In the genomic region with DNA sequence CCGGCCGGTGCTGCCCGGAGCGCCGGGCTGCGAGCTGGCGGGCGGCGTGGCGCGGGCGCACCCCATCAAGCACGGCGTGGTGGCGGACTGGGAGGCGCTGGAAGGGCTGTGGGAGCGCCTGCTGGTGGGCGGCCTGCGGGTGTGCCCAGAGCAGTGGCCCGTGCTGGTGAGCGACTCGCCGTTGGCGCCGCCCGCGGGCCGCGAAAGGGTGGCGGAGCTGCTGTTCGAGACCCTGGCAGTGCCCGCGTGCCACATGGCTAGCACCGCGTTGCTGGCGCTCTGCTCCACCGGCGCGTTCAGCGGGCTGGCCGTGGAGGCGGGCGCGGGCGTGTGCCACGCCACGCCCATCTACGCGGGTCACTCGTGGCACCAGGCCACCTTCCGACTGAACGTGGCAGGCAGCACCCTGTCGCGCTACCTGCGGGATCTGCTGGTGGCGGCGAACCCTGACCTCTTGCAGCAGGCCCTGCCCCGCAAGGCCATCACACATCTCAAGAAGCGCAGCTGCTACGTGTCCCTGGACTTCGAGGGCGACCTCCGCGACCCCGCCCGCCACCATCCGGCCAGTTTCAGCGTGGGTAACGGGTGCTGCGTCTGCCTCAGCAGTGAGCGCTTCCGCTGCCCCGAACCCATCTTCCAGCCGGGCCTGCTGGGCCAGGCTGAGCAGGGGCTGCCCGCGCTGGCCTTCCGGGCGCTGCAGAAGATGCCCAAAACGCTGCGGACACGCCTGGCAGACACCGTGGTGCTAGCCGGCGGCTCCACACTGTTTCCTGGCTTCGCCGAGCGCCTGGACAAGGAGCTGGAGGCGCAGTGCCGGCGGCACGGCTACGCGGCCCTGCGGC, we compare ENCODE assay signal across 8 cellular contexts. TPM values are rescaled to one million over a fixed set of nuclear protein-coding genes. Genes with fewer than 3 reads are reported as not detected.
DNase-seq lines count a peak whose midpoint lies in the region; ATAC-seq lines count a peak whose summit lies in the region.

No MANE protein-coding gene starts in this region.

- peaks cover 15% of the 10 kb centered on the region for H3K36me3 Mint-ChIP-seq in activated CD4-positive, alpha-beta memory T cell treated with anti-CD3 and anti-CD28 coated beads, Interleukin-2, amount 10 ng/mL, durations not matched to agents 7 days and 5 days (ENCODE audit: low read depth)
- H3K36me3 Mint-ChIP-seq in effector memory CD8-positive, alpha-beta T cell (ENCODE audit: insufficient read depth) = peaks cover 6% of the 10 kb centered on the region

- peaks cover 10% of the 10 kb centered on the region; the same call in 1 of the 2 replicates for H3K4me1 ChIP-seq in ES-I3 (ENCODE audit: insufficient read depth, low read length)
- peaks cover 12% of the 10 kb centered on the region for H3K4me1 ChIP-seq in HAP-1

- CTCF ChIA-PET in activated CD4-positive, alpha-beta memory T cell treated with anti-CD3 and anti-CD28 coated beads, Interleukin-2, amount 10 ng/mL, durations not matched to agents 7 days and 5 days (lab: Charles Lee) = interaction anchor here (0.8 to 4.9 kb wide), 26 partner anchors 12 to 302 kb away, joined by 3 to 63 read pairs (median 5); partner anchors contain the start of genes CBFA2T2, CDK5RAP1, PXMP4 and SNTA1

- H3K27me3 ChIP-seq in HAP-1 (ENCODE audit: low read depth) = no peaks in the 10 kb centered on the region

- H3K9ac ChIP-seq in ES-I3 (ENCODE audit: low read depth, low read length) = peak overlapping the region; percentile 65; the same call in 1 of the 2 replicates

- 0 out of 2 replicates have a peak, but pooled peaks cover 11% of the 10 kb centered on the region for H3K36me3 ChIP-seq in ES-I3 (ENCODE audit: insufficient read depth, low read length)
- H3K36me3 ChIP-seq in HAP-1 (replicated peaks) = peaks cover 47% of the 10 kb centered on the region

- DNase-seq in NCI-H1105 treated with DMSO at 0.1 percent for 48 hours (lab: John Stamatoyannopoulos, UW) = peak; percentile 82
- DNase-seq in activated CD4-positive, alpha-beta memory T cell treated with anti-CD3 and anti-CD28 coated beads, Interleukin-2, amount 10 ng/mL, durations not matched to agents 7 days and 5 days = peak; percentile 83
- DNase-seq in effector memory CD8-positive, alpha-beta T cell = peak; percentile 29 to 82 (median 40)
- DNase-seq in middle frontal gyrus (ENCODE audit: extremely low spot score, low spot score) = peak; percentile 51
- peak; percentile 84 to 86 for DNase-seq in stimulated activated naive CD8-positive, alpha-beta T cell treated with anti-CD3 and anti-CD28 coated beads, Interleukin-15, amount 100 ng/mL, for 72 hours
- DNase-seq in HAP-1 (ENCODE audit: low spot score in 2 of 2) = no peak

- H3K9me3 Mint-ChIP-seq in activated CD4-positive, alpha-beta memory T cell treated with anti-CD3 and anti-CD28 coated beads, Interleukin-2, amount 10 ng/mL, durations not matched to agents 7 days and 5 days = no peaks in the 10 kb centered on the region
- no peaks in the 10 kb centered on the region for H3K9me3 Mint-ChIP-seq in effector memory CD8-positive, alpha-beta T cell
- no peaks in the 10 kb centered on the region for H3K9me3 Mint-ChIP-seq in stimulated activated naive CD8-positive, alpha-beta T cell treated with anti-CD3 and anti-CD28 coated beads, Interleukin-15, amount 100 ng/mL, for 72 hours

- ATAC-seq in GM21825 (IDR thresholded peaks at IDR 0.05; ENCODE audit: unreplicated experiment) = peak; percentile 10
- ATAC-seq in effector memory CD8-positive, alpha-beta T cell (replicated peaks) = peak; percentile 59
- ATAC-seq in stimulated activated naive CD8-positive, alpha-beta T cell treated with anti-CD3 and anti-CD28 coated beads, Interleukin-15, amount 100 ng/mL, for 72 hours = peak; percentile 43

- H3K27me3 Mint-ChIP-seq in activated CD4-positive, alpha-beta memory T cell treated with anti-CD3 and anti-CD28 coated beads, Interleukin-2, amount 10 ng/mL, durations not matched to agents 7 days and 5 days = no peaks in the 10 kb centered on the region
- no peaks in the 10 kb centered on the region for H3K27me3 Mint-ChIP-seq in effector memory CD8-positive, alpha-beta T cell
- H3K27me3 Mint-ChIP-seq in stimulated activated naive CD8-positive, alpha-beta T cell treated with anti-CD3 and anti-CD28 coated beads, Interleukin-15, amount 100 ng/mL, for 72 hours = no peaks in the 10 kb centered on the region

- H3K4me1 Mint-ChIP-seq in activated CD4-positive, alpha-beta memory T cell treated with anti-CD3 and anti-CD28 coated beads, Interleukin-2, amount 10 ng/mL, durations not matched to agents 7 days and 5 days = peaks cover 58% of the 10 kb centered on the region
- peaks cover 37 to 38% of the 10 kb centered on the region in 2 donors for H3K4me1 Mint-ChIP-seq in effector memory CD8-positive, alpha-beta T cell (ENCODE audit: low read depth in 2 of 2)
- H3K4me1 Mint-ChIP-seq in stimulated activated naive CD8-positive, alpha-beta T cell treated with anti-CD3 and anti-CD28 coated beads, Interleukin-15, amount 100 ng/mL, for 72 hours = peaks cover 61% of the 10 kb centered on the region

- no peaks in the 10 kb centered on the region for H3K9me3 ChIP-seq in ES-I3 (ENCODE audit: control insufficient read depth, insufficient read depth, low read length)
- H3K9me3 ChIP-seq in HAP-1 = no peaks in the 10 kb centered on the region

- in situ Hi-C loops in HAP-1 (cut with MboI; ENCODE audit: low sequenced_read_pairs) = no loop called here

- no peak overlapping the region for H3K4me3 ChIP-seq in HAP-1

- POLR2A ChIA-PET in activated CD4-positive, alpha-beta memory T cell treated with anti-CD3 and anti-CD28 coated beads, Interleukin-2, amount 10 ng/mL, durations not matched to agents 7 days and 5 days (lab: Charles Lee) = interaction anchor here (0.7 to 16.8 kb wide), 20 partner anchors 8 to 445 kb away, joined by 3 to 312 read pairs (median 8); partner anchors contain the start of genes CBFA2T2, EIF2S2, PXMP4 and RALY

- peak overlapping the region; percentile 91 for H3K4me3 Mint-ChIP-seq in activated CD4-positive, alpha-beta memory T cell treated with anti-CD3 and anti-CD28 coated beads, Interleukin-2, amount 10 ng/mL, durations not matched to agents 7 days and 5 days
- H3K4me3 Mint-ChIP-seq in effector memory CD8-positive, alpha-beta T cell = peak overlapping the region; percentile 98 to 100
- peak overlapping the region; percentile 92 to 99 for H3K4me3 Mint-ChIP-seq in stimulated activated naive CD8-positive, alpha-beta T cell treated with anti-CD3 and anti-CD28 coated beads, Interleukin-15, amount 100 ng/mL, for 72 hours

- peak overlapping the region; percentile 71 for H3K27ac Mint-ChIP-seq in activated CD4-positive, alpha-beta memory T cell treated with anti-CD3 and anti-CD28 coated beads, Interleukin-2, amount 10 ng/mL, durations not matched to agents 7 days and 5 days
- H3K27ac Mint-ChIP-seq in effector memory CD8-positive, alpha-beta T cell = peak overlapping the region; percentile 95
- peak overlapping the region; percentile 58 to 85 for H3K27ac Mint-ChIP-seq in stimulated activated naive CD8-positive, alpha-beta T cell treated with anti-CD3 and anti-CD28 coated beads, Interleukin-15, amount 100 ng/mL, for 72 hours

RNA-seq across cellular contexts. Expression of gene ACTL10, which starts 0.7 kb away (rescaled TPM):
- total RNA-seq in activated CD4-positive, alpha-beta memory T cell treated with anti-CD3 and anti-CD28 coated beads, Interleukin-2, amount 10 ng/mL, durations not matched to agents 7 days and 5 days = 1 to 10 TPM; 3.7 to 4.5 TPM

RNA-seq across cellular contexts. Expression of gene C20orf144, which starts 5.3 kb away (rescaled TPM):
- total RNA-seq in activated CD4-positive, alpha-beta memory T cell treated with anti-CD3 and anti-CD28 coated beads, Interleukin-2, amount 10 ng/mL, durations not matched to agents 7 days and 5 days = under 1 TPM; 0.30 to 0.33 TPM

RNA-seq across cellular contexts. Expression of gene NECAB3, which starts 6.8 kb away (rescaled TPM):
- total RNA-seq in activated CD4-positive, alpha-beta memory T cell treated with anti-CD3 and anti-CD28 coated beads, Interleukin-2, amount 10 ng/mL, durations not matched to agents 7 days and 5 days = 10 to 100 TPM; 27.3 to 36.2 TPM

RNA-seq across cellular contexts. Expression of gene E2F1, which starts 18.7 kb away (rescaled TPM):
- total RNA-seq in activated CD4-positive, alpha-beta memory T cell treated with anti-CD3 and anti-CD28 coated beads, Interleukin-2, amount 10 ng/mL, durations not matched to agents 7 days and 5 days = 10 to 100 TPM; 60.0 to 61.7 TPM

RNA-seq across cellular contexts. Expression of gene PXMP4, which starts 52.6 kb away (rescaled TPM):
- total RNA-seq in activated CD4-positive, alpha-beta memory T cell treated with anti-CD3 and anti-CD28 coated beads, Interleukin-2, amount 10 ng/mL, durations not matched to agents 7 days and 5 days = 10 to 100 TPM; 13.9 to 15.8 TPM

Comparison
In these comparisons a context has a peak if more than half of its experiments do, and no peak if none do; other contexts are left out.
1. DNase-seq: peak in NCI-H1105 treated with DMSO at 0.1 percent for 48 hours (single experiment), activated CD4-positive, alpha-beta memory T cell treated with anti-CD3 and anti-CD28 coated beads, Interleukin-2, amount 10 ng/mL, durations not matched to agents 7 days and 5 days (single experiment), effector memory CD8-positive, alpha-beta T cell (3 of 3), middle frontal gyrus (single experiment) and stimulated activated naive CD8-positive, alpha-beta T cell treated with anti-CD3 and anti-CD28 coated beads, Interleukin-15, amount 100 ng/mL, for 72 hours (2 of 2); none in HAP-1 (0 of 2).
2. Peak in every context shown above with its lines, with median percentiles within 50 percentile points of each other: ATAC-seq, H3K27ac Mint-ChIP-seq and H3K4me3 Mint-ChIP-seq.